ENCODE assay signal across 13 cellular contexts in genomic region chr15:29736745-29737023, GRCh38.
DNase-seq lines count a peak whose midpoint lies in the region; ATAC-seq and TF ChIP-seq lines count a peak whose summit lies in the region.
"Had no signal": no experiment of that assay in that cellular context is flagged by ENCODE, and none has a peak within 500 bp of the region (broad histone marks: within the 10 kb centered on the region; RNA-seq: fewer than 3 reads in every experiment).

No MANE protein-coding gene starts in this region.

- no peak overlapping the region for H3K23ac ChIP-seq in trophoblast cell (ENCODE audit: low read length)

- no peaks in the 10 kb centered on the region for H3K79me2 ChIP-seq in trophoblast cell (ENCODE audit: control insufficient read depth, insufficient read depth, low read length, poor library complexity)

- no peak for TF ChIP-seq CTCF in foreskin keratinocyte (conservative IDR thresholded peaks at IDR 0.05)

- no CpG with 5 or more reads among the region's 2 CpGs for WGBS in trophoblast cell (ENCODE audit: extremely low coverage, insufficient coverage, insufficient read length)

- H3K4me1 Mint-ChIP-seq in activated CD8-positive, alpha-beta memory T cell treated with anti-CD3 and anti-CD28 coated beads, Interleukin-2, amount 10 ng/mL, durations not matched to agents 7 days and 5 days: peaks cover 21% of the 10 kb centered on the region

- H4K12ac ChIP-seq in trophoblast cell (ENCODE audit: low read depth, low read length): no peak overlapping the region

- H3K27ac ChIP-seq in foreskin keratinocyte (no peak overlapping the region), trophoblast cell (ENCODE audit: low read depth, low read length) (peak overlapping the region; percentile 62)

- CTCF ChIA-PET in activated CD8-positive, alpha-beta memory T cell treated with anti-CD3 and anti-CD28 coated beads, Interleukin-2, amount 10 ng/mL, durations not matched to agents 7 days and 5 days (lab: Charles Lee): interaction anchor here (0.7 kb wide), 1 partner anchor 333 kb away, joined by 3 read pairs; no protein-coding TSS in a partner anchor

- H4K8ac ChIP-seq in trophoblast cell (ENCODE audit: low read depth, low read length): no peak overlapping the region

- no peak overlapping the region for H3K27ac Mint-ChIP-seq in activated CD8-positive, alpha-beta memory T cell treated with anti-CD3 and anti-CD28 coated beads, Interleukin-2, amount 10 ng/mL, durations not matched to agents 7 days and 5 days
- H3K27ac Mint-ChIP-seq: effector memory CD8-positive, alpha-beta T cell; stimulated activated naive CD8-positive, alpha-beta T cell treated with anti-CD3 and anti-CD28 coated beads, Interleukin-15, Interleukin-2, amounts not matched to agents 100 ng/mL and 50 ng/mL, for 24 hours had no signal

- H3K14ac ChIP-seq in trophoblast cell (ENCODE audit: low read length): no peak overlapping the region

- peaks cover 12 to 13% of the 10 kb centered on the region in 2 experiments for H3K36me3 ChIP-seq in trophoblast cell (ENCODE audit: control insufficient read depth in 1 of 2, insufficient read depth in 2 of 2, low read length in 2 of 2)

- H2BK120ac ChIP-seq in trophoblast cell (ENCODE audit: insufficient read depth, low read length, poor library complexity): no peak overlapping the region

- H3K9me3 ChIP-seq in trophoblast cell (ENCODE audit: insufficient read depth, low read depth, low read length): no peaks in the 10 kb centered on the region

- H3K27me3 Mint-ChIP-seq in activated CD8-positive, alpha-beta memory T cell treated with anti-CD3 and anti-CD28 coated beads, Interleukin-2, amount 10 ng/mL, durations not matched to agents 7 days and 5 days: peaks cover 40% of the 10 kb centered on the region
- H3K27me3 Mint-ChIP-seq: effector memory CD8-positive, alpha-beta T cell had no signal

- H2AK5ac ChIP-seq in trophoblast cell (ENCODE audit: low read length): no peak overlapping the region

- no peaks in the 10 kb centered on the region for H3K27me3 ChIP-seq in foreskin keratinocyte
- H3K27me3 ChIP-seq in trophoblast cell (ENCODE audit: insufficient read depth, low read length): no peaks in the 10 kb centered on the region

- H3K9ac ChIP-seq in trophoblast cell (ENCODE audit: low read length): no peak overlapping the region

- H3K4me2 ChIP-seq in trophoblast cell (ENCODE audit: low read length): no peak overlapping the region

- no peak overlapping the region for H2BK12ac ChIP-seq in trophoblast cell (ENCODE audit: low read length)

- H3K4me3 ChIP-seq in trophoblast cell (ENCODE audit: low read depth, low read length): no peak overlapping the region

- H3K4me3 Mint-ChIP-seq in activated CD8-positive, alpha-beta memory T cell treated with anti-CD3 and anti-CD28 coated beads, Interleukin-2, amount 10 ng/mL, durations not matched to agents 7 days and 5 days: no peak overlapping the region
- H3K4me3 Mint-ChIP-seq: activated T-helper 1 cell treated with anti-CD3 and anti-CD28 coated beads, Interleukin-12 subunit alpha, Interleukin-12 subunit beta, Interleukin-2, Interleukin-4 antibody, amounts not matched to agents 30 ng/mL and 10 ng/mL and 1 ng/mL, durations not matched to agents 14 hours and 24 hours and 36 hours; effector memory CD8-positive, alpha-beta T cell; stimulated activated naive CD8-positive, alpha-beta T cell treated with anti-CD3 and anti-CD28 coated beads, Interleukin-15, Interleukin-2, amounts not matched to agents 100 ng/mL and 50 ng/mL, for 24 hours had no signal

- no peak overlapping the region for H2BK5ac ChIP-seq in trophoblast cell (ENCODE audit: low read depth, low read length, poor library complexity)

- H2AFZ ChIP-seq in trophoblast cell (ENCODE audit: insufficient read depth, low read length, poor library complexity): no peak overlapping the region

- H3K4me1 ChIP-seq in foreskin keratinocyte: peaks cover 16% of the 10 kb centered on the region
- H3K4me1 ChIP-seq in trophoblast cell (ENCODE audit: control insufficient read depth in 1 of 2, insufficient read depth in 2 of 2, low read length in 2 of 2): peaks cover 4 to 6% of the 10 kb centered on the region in 2 experiments

- H3K4ac ChIP-seq in trophoblast cell (ENCODE audit: low read depth, low read length): no peak overlapping the region

- peak; percentile 14 for ATAC-seq in GM18502 (IDR thresholded peaks at IDR 0.05; ENCODE audit: poor library complexity, unreplicated experiment)
- ATAC-seq in foreskin keratinocyte: peak; percentile 87
- ATAC-seq in HG03097 (IDR thresholded peaks at IDR 0.05; ENCODE audit: low FRiP score, unreplicated experiment): no peak
- no peak for ATAC-seq in activated CD8-positive, alpha-beta memory T cell treated with anti-CD3 and anti-CD28 coated beads, Interleukin-2, amount 10 ng/mL, durations not matched to agents 7 days and 5 days
- ATAC-seq: effector memory CD8-positive, alpha-beta T cell had no signal

- no peaks in the 10 kb centered on the region for H3K79me1 ChIP-seq in trophoblast cell (ENCODE audit: low read length)

- no peaks in the 10 kb centered on the region for H3K36me3 Mint-ChIP-seq in activated CD8-positive, alpha-beta memory T cell treated with anti-CD3 and anti-CD28 coated beads, Interleukin-2, amount 10 ng/mL, durations not matched to agents 7 days and 5 days

- DNase-seq in RKO (ENCODE audit: low spot score) (peak; percentile 8), foreskin keratinocyte (peak; percentile 66 to 78), trophoblast cell (peak; percentile 68 to 83), NCI-H1694 (lab: John Stamatoyannopoulos, UW) (no peak), cerebellar nuclear complex (lab: John Stamatoyannopoulos, UW) (no peak)
- DNase-seq in activated CD8-positive, alpha-beta memory T cell treated with anti-CD3 and anti-CD28 coated beads, Interleukin-2, amount 10 ng/mL, durations not matched to agents 7 days and 5 days: no peak
- DNase-seq: effector memory CD8-positive, alpha-beta T cell; NCI-H774; T1000 had no signal

- H4K91ac ChIP-seq in trophoblast cell (ENCODE audit: low read depth, low read length): no peak overlapping the region

- no peaks in the 10 kb centered on the region for H3K9me3 Mint-ChIP-seq in activated CD8-positive, alpha-beta memory T cell treated with anti-CD3 and anti-CD28 coated beads, Interleukin-2, amount 10 ng/mL, durations not matched to agents 7 days and 5 days (ENCODE audit: low read depth)
- H3K9me3 Mint-ChIP-seq: activated T-helper 1 cell treated with anti-CD3 and anti-CD28 coated beads, Interleukin-12 subunit alpha, Interleukin-12 subunit beta, Interleukin-2, Interleukin-4 antibody, amounts not matched to agents 30 ng/mL and 10 ng/mL and 1 ng/mL, durations not matched to agents 14 hours and 24 hours and 36 hours; effector memory CD8-positive, alpha-beta T cell; stimulated activated naive CD8-positive, alpha-beta T cell treated with anti-CD3 and anti-CD28 coated beads, Interleukin-15, Interleukin-2, amounts not matched to agents 100 ng/mL and 50 ng/mL, for 24 hours had no signal

- H3K18ac ChIP-seq in trophoblast cell (ENCODE audit: low read length): no peak overlapping the region

Comparison
In these comparisons a context has a peak if more than half of its experiments do, and no peak if none do; other contexts are left out.
1. ATAC-seq: peak in GM18502 (single experiment) and foreskin keratinocyte (single experiment); none in HG03097 (single experiment) and activated CD8-positive, alpha-beta memory T cell treated with anti-CD3 and anti-CD28 coated beads, Interleukin-2, amount 10 ng/mL, durations not matched to agents 7 days and 5 days (single experiment).
2. DNase-seq: peak in RKO (single experiment), foreskin keratinocyte (2 of 2) and trophoblast cell (2 of 2); none in NCI-H1694 (single experiment), cerebellar nuclear complex (0 of 2) and activated CD8-positive, alpha-beta memory T cell treated with anti-CD3 and anti-CD28 coated beads, Interleukin-2, amount 10 ng/mL, durations not matched to agents 7 days and 5 days (single experiment).